19 cellular contexts compared by ENCODE assay signal in genomic region chr21:31305888-31306287, GRCh38.
"Had no signal": no experiment of that assay in that cellular context is flagged by ENCODE, and none has a peak within 500 bp of the region (broad histone marks: within the 10 kb centered on the region; RNA-seq: fewer than 3 reads in every experiment).

No MANE protein-coding gene starts in this region.

- H3K9me3 Mint-ChIP-seq: IgD-negative memory B cell had no signal

- H3K36me3 ChIP-seq: SJSA1 had no signal

- H3K36me3 Mint-ChIP-seq: IgD-negative memory B cell had no signal

- DNase-seq: NCI-H1105, NCI-H1417, NCI-H1436 treated with DMSO at 0.1 percent for 48 hours, NCI-H1694, NCI-H187 treated with DMSO at 0.1 percent for 48 hours, NCI-H2029 treated with DMSO at 0.1 percent for 48 hours, NCI-H2171, NCI-H345, NCI-H446 treated with DMSO at 0.1 percent for 48 hours, NCI-H510A treated with DMSO at 0.1 percent for 48 hours, NCI-H526, NCI-H82, Right ventricle myocardium superior, RPMI8226, SIG-M5 had no signal

- H3K4me3 ChIP-seq: K562, SJSA1, SK-N-MC had no signal

- H3K27ac Mint-ChIP-seq: IgD-negative memory B cell had no signal

- H3K4me3 Mint-ChIP-seq: IgD-negative memory B cell had no signal

- ATAC-seq: K562 had no signal

- H3K4me1 Mint-ChIP-seq: IgD-negative memory B cell had no signal
